30 cellular contexts compared by ENCODE assay signal in genomic region chr10:52032681-52033629, GRCh38.
"Had no signal": no experiment of that assay in that cellular context is flagged by ENCODE, and none has a peak within 500 bp of the region (broad histone marks: within the 10 kb centered on the region; RNA-seq: fewer than 3 reads in every experiment).

No MANE protein-coding gene starts in this region.

- H3K9me3 Mint-ChIP-seq: activated CD4-positive, alpha-beta T cell treated with anti-CD3 and anti-CD28 coated beads, Interleukin-2, amount 10 ng/mL, durations not matched to agents 7 days and 5 days; activated naive CD4-positive, alpha-beta T cell treated with anti-CD3 and anti-CD28 coated beads, Interleukin-2, amount 50 U/mL, for 24 hours; activated naive CD8-positive, alpha-beta T cell treated with anti-CD3 and anti-CD28 coated beads, Interleukin-2, amount 50 U/mL, for 24 hours; activated T-helper 2 cell treated with anti-CD3 and anti-CD28 coated beads, Interferon-gamma antibody, Interleukin-2, Interleukin-4, amounts not matched to agents 10 μg/mL and 5 μg/mL and 100 μg/mL, durations not matched to agents 14 hours and 24 hours and 36 hours; stimulated activated naive CD8-positive, alpha-beta T cell treated with anti-CD3 and anti-CD28 coated beads, Interleukin-15, Interleukin-2, amounts not matched to agents 100 ng/mL and 50 ng/mL, for 24 hours had no signal

- H3K36me3 ChIP-seq: gastroesophageal sphincter, left ventricle myocardium inferior, pancreas, prostate gland, upper lobe of right lung, WERI-Rb-1 had no signal

- H3K36me3 Mint-ChIP-seq: activated CD8-positive, alpha-beta memory T cell treated with anti-CD3 and anti-CD28 coated beads, Interleukin-2, amount 10 ng/mL, durations not matched to agents 7 days and 5 days; activated naive CD4-positive, alpha-beta T cell treated with anti-CD3 and anti-CD28 coated beads, Interleukin-2, amount 50 U/mL, for 24 hours; naive B cell had no signal

- H3K4me1 Mint-ChIP-seq: activated CD4-positive, alpha-beta T cell treated with anti-CD3 and anti-CD28 coated beads, Interleukin-2, amount 10 ng/mL, durations not matched to agents 7 days and 5 days; activated CD8-positive, alpha-beta memory T cell treated with anti-CD3 and anti-CD28 coated beads, Interleukin-2, amount 10 ng/mL, durations not matched to agents 7 days and 5 days; activated naive CD4-positive, alpha-beta T cell treated with anti-CD3 and anti-CD28 coated beads, Interleukin-2, amount 50 U/mL, for 24 hours; activated naive CD8-positive, alpha-beta T cell treated with anti-CD3 and anti-CD28 coated beads, Interleukin-2, amount 50 U/mL, for 24 hours; naive B cell had no signal

- H3K27me3 ChIP-seq: gastroesophageal sphincter, pancreas, upper lobe of right lung had no signal

- H3K27me3 Mint-ChIP-seq: activated CD4-positive, alpha-beta T cell treated with anti-CD3 and anti-CD28 coated beads, Interleukin-2, amount 10 ng/mL, durations not matched to agents 7 days and 5 days; activated CD8-positive, alpha-beta memory T cell treated with anti-CD3 and anti-CD28 coated beads, Interleukin-2, amount 10 ng/mL, durations not matched to agents 7 days and 5 days; activated naive CD4-positive, alpha-beta T cell treated with anti-CD3 and anti-CD28 coated beads, Interleukin-2, amount 50 U/mL, for 24 hours; activated naive CD8-positive, alpha-beta T cell treated with anti-CD3 and anti-CD28 coated beads, Interleukin-2, amount 50 U/mL, for 24 hours; effector memory CD8-positive, alpha-beta T cell; naive B cell; stimulated activated naive CD8-positive, alpha-beta T cell treated with anti-CD3 and anti-CD28 coated beads, Interleukin-15, Interleukin-2, amounts not matched to agents 100 ng/mL and 50 ng/mL, for 24 hours had no signal

- H3K4me3 ChIP-seq: gastroesophageal sphincter, left ventricle myocardium inferior, pancreas, prostate gland, skin epidermis, upper lobe of right lung had no signal

- H3K27ac Mint-ChIP-seq: activated CD4-positive, alpha-beta T cell treated with anti-CD3 and anti-CD28 coated beads, Interleukin-2, amount 10 ng/mL, durations not matched to agents 7 days and 5 days; activated CD8-positive, alpha-beta memory T cell treated with anti-CD3 and anti-CD28 coated beads, Interleukin-2, amount 10 ng/mL, durations not matched to agents 7 days and 5 days; activated CD8-positive, alpha-beta T cell treated with anti-CD3 and anti-CD28 coated beads, Interleukin-2, amount 10 ng/mL, durations not matched to agents 7 days and 5 days; activated naive CD4-positive, alpha-beta T cell treated with anti-CD3 and anti-CD28 coated beads, Interleukin-2, amount 50 U/mL, for 24 hours; activated naive CD8-positive, alpha-beta T cell treated with anti-CD3 and anti-CD28 coated beads, Interleukin-2, amount 50 U/mL, for 24 hours; activated T-helper 2 cell treated with anti-CD3 and anti-CD28 coated beads, Interferon-gamma antibody, Interleukin-2, Interleukin-4, amounts not matched to agents 10 μg/mL and 5 μg/mL and 100 μg/mL, durations not matched to agents 14 hours and 24 hours and 36 hours; effector memory CD8-positive, alpha-beta T cell; naive B cell; nephron progenitor cell; stimulated activated naive CD8-positive, alpha-beta T cell treated with anti-CD3 and anti-CD28 coated beads, Interleukin-15, Interleukin-2, amounts not matched to agents 100 ng/mL and 50 ng/mL, for 24 hours had no signal

- H3K4me1 ChIP-seq: left ventricle myocardium inferior, pancreas, prostate gland had no signal

- H3K9me3 ChIP-seq: gastroesophageal sphincter, left ventricle myocardium inferior, pancreas, prostate gland, upper lobe of right lung had no signal

- ATAC-seq: activated CD8-positive, alpha-beta memory T cell treated with anti-CD3 and anti-CD28 coated beads, Interleukin-2, amount 10 ng/mL, durations not matched to agents 7 days and 5 days; activated CD8-positive, alpha-beta T cell treated with anti-CD3 and anti-CD28 coated beads, Interleukin-2, amount 10 ng/mL, durations not matched to agents 7 days and 5 days; activated naive CD8-positive, alpha-beta T cell treated with anti-CD3 and anti-CD28 coated beads, Interleukin-2, amount 50 U/mL, for 24 hours; effector memory CD8-positive, alpha-beta T cell; gastroesophageal sphincter; pancreas; sciatic nerve; upper lobe of right lung had no signal

- H3K27ac ChIP-seq: gastroesophageal sphincter, left ventricle myocardium inferior, pancreas, prostate gland, skin epidermis, upper lobe of right lung, WERI-Rb-1 had no signal

- DNase-seq: activated CD4-positive, alpha-beta T cell treated with anti-CD3 and anti-CD28 coated beads for 1 hour; activated CD4-positive, alpha-beta T cell treated with anti-CD3 and anti-CD28 coated beads, Interleukin-2, amount 10 ng/mL, durations not matched to agents 7 days and 5 days; activated CD8-positive, alpha-beta memory T cell treated with anti-CD3 and anti-CD28 coated beads, Interleukin-2, amount 10 ng/mL, durations not matched to agents 7 days and 5 days; activated CD8-positive, alpha-beta T cell treated with anti-CD3 and anti-CD28 coated beads, Interleukin-2, amount 10 ng/mL, durations not matched to agents 7 days and 5 days; activated naive CD8-positive, alpha-beta T cell treated with anti-CD3 and anti-CD28 coated beads, Interleukin-2, amount 50 U/mL, for 24 hours; activated T-cell treated with anti-CD3 and anti-CD28 coated beads, Interleukin-2, amount 50 U/mL, for 48 hours; amygdala; caudate nucleus; cortex of kidney; effector memory CD8-positive, alpha-beta T cell; head of caudate nucleus; hippocampal formation; islet precursor cell; left ventricle myocardium inferior; naive B cell; nephron progenitor cell; pancreas; retina; stimulated activated CD4-positive, alpha-beta T cell treated with anti-CD3 and anti-CD28 coated beads, Interleukin-12 subunit alpha, Interleukin-12 subunit beta, amount 100 ng/mL, for 4 hours; stimulated activated CD4-positive, alpha-beta T cell treated with anti-CD3 and anti-CD28 coated beads, Interleukin-4, amount 100 ng/mL, for 1 hour; T-helper 1 cell; upper lobe of right lung; WERI-Rb-1 had no signal

- H3K4me3 Mint-ChIP-seq: activated CD4-positive, alpha-beta T cell treated with anti-CD3 and anti-CD28 coated beads, Interleukin-2, amount 10 ng/mL, durations not matched to agents 7 days and 5 days; activated CD8-positive, alpha-beta memory T cell treated with anti-CD3 and anti-CD28 coated beads, Interleukin-2, amount 10 ng/mL, durations not matched to agents 7 days and 5 days; activated CD8-positive, alpha-beta T cell treated with anti-CD3 and anti-CD28 coated beads, Interleukin-2, amount 10 ng/mL, durations not matched to agents 7 days and 5 days; activated naive CD4-positive, alpha-beta T cell treated with anti-CD3 and anti-CD28 coated beads, Interleukin-2, amount 50 U/mL, for 24 hours; activated naive CD8-positive, alpha-beta T cell treated with anti-CD3 and anti-CD28 coated beads, Interleukin-2, amount 50 U/mL, for 24 hours; effector memory CD8-positive, alpha-beta T cell; naive B cell; stimulated activated naive CD8-positive, alpha-beta T cell treated with anti-CD3 and anti-CD28 coated beads, Interleukin-15, Interleukin-2, amounts not matched to agents 100 ng/mL and 50 ng/mL, for 24 hours had no signal
